In the genomic region with DNA sequence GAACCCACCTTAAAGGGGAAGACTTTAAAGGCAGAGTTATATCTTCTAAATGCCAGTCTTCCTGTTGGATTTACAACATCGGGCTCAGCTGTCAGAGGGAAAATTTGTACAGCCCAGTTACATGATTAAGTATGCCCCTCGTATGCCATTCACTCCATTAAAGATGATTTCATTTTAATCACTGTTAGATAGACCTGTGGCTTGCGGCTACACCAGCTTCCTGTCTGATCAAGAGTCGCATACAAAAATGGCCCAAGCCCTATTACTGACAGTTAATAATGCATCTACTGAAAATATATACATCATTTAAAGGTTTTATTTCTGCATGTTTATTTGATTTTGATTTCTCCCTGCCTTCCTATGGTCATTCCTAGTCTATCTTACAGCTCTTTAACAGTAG, we compare ENCODE assay signal across 22 cellular contexts. TPM values are rescaled to one million over a fixed set of nuclear protein-coding genes. Genes with fewer than 3 reads are reported as not detected.
DNase-seq lines count a peak whose midpoint lies in the region; FAIRE-seq and TF ChIP-seq lines count a peak whose summit lies in the region.
"Had no signal": no experiment of that assay in that cellular context is flagged by ENCODE, and none has a peak within 500 bp of the region (broad histone marks: within the 10 kb centered on the region; RNA-seq: fewer than 3 reads in every experiment).

No MANE protein-coding gene starts in this region.

- no peak for FAIRE-seq in small intestine (lab: Jason Lieb, UNC)
- FAIRE-seq: G401.6 had no signal

- no peaks in the 10 kb centered on the region for H3K9me3 ChIP-seq in small intestine (ENCODE audit: control insufficient read depth, low read depth)
- H3K9me3 ChIP-seq: left lung, right lobe of liver, testis had no signal

- no peaks in the 10 kb centered on the region for H3K36me3 ChIP-seq in small intestine (ENCODE audit: control insufficient read depth in 2 of 2, insufficient read depth in 2 of 2, low read length in 2 of 2)
- H3K36me3 ChIP-seq: left lung, right lobe of liver had no signal

- H3K27me3 ChIP-seq in small intestine (ENCODE audit: control insufficient read depth in 2 of 2, insufficient read depth in 2 of 2, low read length in 2 of 2) = no peaks in the 10 kb centered on the region
- H3K27me3 ChIP-seq: left lung, right lobe of liver, testis had no signal

- no peak overlapping the region for H3K27ac ChIP-seq in small intestine (ENCODE audit: low read depth in 1 of 2, low read length in 1 of 2)
- H3K27ac ChIP-seq: left lung, right lobe of liver, testis had no signal

- H3K9me3 Mint-ChIP-seq in activated naive CD8-positive, alpha-beta T cell treated with anti-CD3 and anti-CD28 coated beads for 36 hours = peaks cover 1% of the 10 kb centered on the region
- H3K9me3 Mint-ChIP-seq in chondrocyte (ENCODE audit: low read depth) = no peaks in the 10 kb centered on the region
- H3K9me3 Mint-ChIP-seq: activated T-helper 2 cell treated with anti-CD3 and anti-CD28 coated beads, Interferon-gamma antibody, Interleukin-2, Interleukin-4, amounts not matched to agents 10 μg/mL and 5 μg/mL and 100 μg/mL, durations not matched to agents 14 hours and 24 hours and 36 hours; mesothelial cell of epicardium had no signal

- H3K36me3 Mint-ChIP-seq in activated naive CD8-positive, alpha-beta T cell treated with anti-CD3 and anti-CD28 coated beads for 36 hours = peaks cover 19% of the 10 kb centered on the region
- peaks cover 2% of the 10 kb centered on the region for H3K36me3 Mint-ChIP-seq in chondrocyte (ENCODE audit: low read depth)

- DNase-seq in activated naive CD4-positive, alpha-beta T cell treated with Interleukin-2 at 50 U/mL for 16 hours = peak; percentile 38
- no peak for DNase-seq in activated naive CD4-positive, alpha-beta T cell treated with anti-CD3 and anti-CD28 coated beads, Interleukin-2, amount 50 U/mL, for 16 hours
- peak in 3 of 5 experiments; percentile 33 to 65 (median 50) for DNase-seq in T-helper 2 cell
- DNase-seq in activated naive CD8-positive, alpha-beta T cell treated with anti-CD3 and anti-CD28 coated beads for 36 hours = no peak
- DNase-seq in small intestine = peak; percentile 17
- DNase-seq in medulla oblongata (ENCODE audit: extremely low spot score) = no peak
- DNase-seq in chondrocyte (ENCODE audit: low spot score) = no peak
- DNase-seq: cerebellar nuclear complex, DMS153, erythroblast, foreskin melanocyte, Karpas-422, left lung, NCI-H187 treated with DMSO at 0.1 percent for 48 hours, NCI-H526 treated with DMSO at 0.1 percent for 48 hours, right lobe of liver, testis had no signal

- no peak overlapping the region for H3K4me3 ChIP-seq in small intestine (ENCODE audit: low read depth in 1 of 2, low read length in 2 of 2)
- H3K4me3 ChIP-seq: left lung, right lobe of liver, testis had no signal

- H3K27ac Mint-ChIP-seq in activated naive CD8-positive, alpha-beta T cell treated with anti-CD3 and anti-CD28 coated beads for 36 hours = peak overlapping the region; percentile 73
- no peak overlapping the region for H3K27ac Mint-ChIP-seq in chondrocyte (ENCODE audit: unreplicated experiment)
- H3K27ac Mint-ChIP-seq: activated T-helper 2 cell treated with anti-CD3 and anti-CD28 coated beads, Interferon-gamma antibody, Interleukin-2, Interleukin-4, amounts not matched to agents 10 μg/mL and 5 μg/mL and 100 μg/mL, durations not matched to agents 14 hours and 24 hours and 36 hours; mesothelial cell of epicardium had no signal

- peaks cover 79% of the 10 kb centered on the region for H3K4me1 Mint-ChIP-seq in activated naive CD8-positive, alpha-beta T cell treated with anti-CD3 and anti-CD28 coated beads for 36 hours
- H3K4me1 Mint-ChIP-seq in chondrocyte (ENCODE audit: low read depth) = no peaks in the 10 kb centered on the region
- H3K4me1 Mint-ChIP-seq: mesothelial cell of epicardium had no signal

- no peaks in the 10 kb centered on the region for H3K4me1 ChIP-seq in small intestine (ENCODE audit: control insufficient read depth in 2 of 2, insufficient read depth in 1 of 2, low read depth in 1 of 2, low read length in 1 of 2)
- H3K4me1 ChIP-seq: right lobe of liver, testis had no signal

- H3K4me3 Mint-ChIP-seq in activated naive CD8-positive, alpha-beta T cell treated with anti-CD3 and anti-CD28 coated beads for 36 hours = no peak overlapping the region
- no peak overlapping the region for H3K4me3 Mint-ChIP-seq in chondrocyte (ENCODE audit: unreplicated experiment)
- H3K4me3 Mint-ChIP-seq: CD14-positive monocyte, mesothelial cell of epicardium had no signal

- no peak for TF ChIP-seq CTCF in chondrocyte (IDR thresholded peaks at IDR 0.05)

- 74 to 86% (median 84%) methylated on average over 4 of the region's 4 CpGs for WGBS in small intestine, 3 donors

- H3K27me3 Mint-ChIP-seq in activated naive CD8-positive, alpha-beta T cell treated with anti-CD3 and anti-CD28 coated beads for 36 hours = no peaks in the 10 kb centered on the region
- peaks cover 9% of the 10 kb centered on the region for H3K27me3 Mint-ChIP-seq in chondrocyte (ENCODE audit: low read depth)

RNA-seq across cellular contexts. Expression of gene EIF4E3, which starts 7.1 kb away (rescaled TPM):
- total RNA-seq in activated naive CD8-positive, alpha-beta T cell treated with anti-CD3 and anti-CD28 coated beads for 36 hours = 10 to 100 TPM; 24.9 to 26.1 TPM
- polyA plus RNA-seq in small intestine = 10 to 100 TPM in 2 of 3 donors, 1 to 10 TPM in 1; 9.4 to 14.8 (median 11.3) TPM
- total RNA-seq in chondrocyte = 10.6 to 12.4 TPM (median 11.8 TPM) in 3 replicates

RNA-seq across cellular contexts. Expression of gene GPR27, which starts 35.6 kb away (rescaled TPM):
- total RNA-seq in activated naive CD8-positive, alpha-beta T cell treated with anti-CD3 and anti-CD28 coated beads for 36 hours = under 1 TPM; 0.68 to 0.91 TPM
- polyA plus RNA-seq in small intestine = 1 to 10 TPM in 1 of 3 donors, not detected in 2; 1.0 TPM
- total RNA-seq in chondrocyte = 3.5 to 5.8 TPM (median 5.5 TPM) in 3 replicates
- total RNA-seq: H4 had no signal

Comparison
In these comparisons a context has a peak if more than half of its experiments do, and no peak if none do; other contexts are left out.
1. DNase-seq: peak in activated naive CD4-positive, alpha-beta T cell treated with Interleukin-2 at 50 U/mL for 16 hours (single experiment), T-helper 2 cell (3 of 5) and small intestine (single experiment); none in activated naive CD4-positive, alpha-beta T cell treated with anti-CD3 and anti-CD28 coated beads, Interleukin-2, amount 50 U/mL, for 16 hours (single experiment), activated naive CD8-positive, alpha-beta T cell treated with anti-CD3 and anti-CD28 coated beads for 36 hours (single experiment), medulla oblongata (single experiment) and chondrocyte (single experiment).